Comparison of ENCODE assay signal across 1 cellular context in the genomic region with DNA sequence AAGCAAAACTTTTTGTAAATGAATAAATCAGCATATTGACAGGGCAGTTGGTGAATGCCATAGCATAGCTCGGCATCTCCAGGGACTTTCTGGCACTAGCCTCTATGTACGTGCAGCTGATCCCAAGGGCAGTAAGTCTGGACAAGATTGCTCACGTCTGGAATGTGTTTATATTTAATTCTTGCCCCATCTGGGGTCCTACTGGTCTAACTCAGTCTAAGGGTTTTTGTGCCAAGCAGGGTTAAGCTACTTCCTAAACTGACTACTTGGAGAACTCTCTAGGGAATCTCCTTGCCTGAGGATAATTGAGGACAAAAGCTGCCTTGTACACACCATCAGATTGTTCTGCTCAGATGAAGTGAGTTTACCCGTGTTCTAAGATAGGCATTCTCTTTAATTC.
TF ChIP-seq lines count a peak whose summit lies in the region.

No MANE protein-coding gene starts in this region.

TF ChIP-seq in SK-N-SH, 30 proteins besides CTCF, POLR2A, EP300 and RAD21 (continued from another document):
- TF ChIP-seq, protein P1, sequence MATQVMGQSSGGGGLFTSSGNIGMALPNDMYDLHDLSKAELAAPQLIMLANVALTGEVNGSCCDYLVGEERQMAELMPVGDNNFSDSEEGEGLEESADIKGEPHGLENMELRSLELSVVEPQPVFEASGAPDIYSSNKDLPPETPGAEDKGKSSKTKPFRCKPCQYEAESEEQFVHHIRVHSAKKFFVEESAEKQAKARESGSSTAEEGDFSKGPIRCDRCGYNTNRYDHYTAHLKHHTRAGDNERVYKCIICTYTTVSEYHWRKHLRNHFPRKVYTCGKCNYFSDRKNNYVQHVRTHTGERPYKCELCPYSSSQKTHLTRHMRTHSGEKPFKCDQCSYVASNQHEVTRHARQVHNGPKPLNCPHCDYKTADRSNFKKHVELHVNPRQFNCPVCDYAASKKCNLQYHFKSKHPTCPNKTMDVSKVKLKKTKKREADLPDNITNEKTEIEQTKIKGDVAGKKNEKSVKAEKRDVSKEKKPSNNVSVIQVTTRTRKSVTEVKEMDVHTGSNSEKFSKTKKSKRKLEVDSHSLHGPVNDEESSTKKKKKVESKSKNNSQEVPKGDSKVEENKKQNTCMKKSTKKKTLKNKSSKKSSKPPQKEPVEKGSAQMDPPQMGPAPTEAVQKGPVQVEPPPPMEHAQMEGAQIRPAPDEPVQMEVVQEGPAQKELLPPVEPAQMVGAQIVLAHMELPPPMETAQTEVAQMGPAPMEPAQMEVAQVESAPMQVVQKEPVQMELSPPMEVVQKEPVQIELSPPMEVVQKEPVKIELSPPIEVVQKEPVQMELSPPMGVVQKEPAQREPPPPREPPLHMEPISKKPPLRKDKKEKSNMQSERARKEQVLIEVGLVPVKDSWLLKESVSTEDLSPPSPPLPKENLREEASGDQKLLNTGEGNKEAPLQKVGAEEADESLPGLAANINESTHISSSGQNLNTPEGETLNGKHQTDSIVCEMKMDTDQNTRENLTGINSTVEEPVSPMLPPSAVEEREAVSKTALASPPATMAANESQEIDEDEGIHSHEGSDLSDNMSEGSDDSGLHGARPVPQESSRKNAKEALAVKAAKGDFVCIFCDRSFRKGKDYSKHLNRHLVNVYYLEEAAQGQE (IDR thresholded peaks at IDR 0.05; ENCODE audit: low read depth, low read length): no peak
- TF ChIP-seq SIN3A (IDR thresholded peaks at IDR 0.05; ENCODE audit: borderline replicate concordance, low read depth, low read length) (no peak), RFX5 (IDR thresholded peaks at IDR 0.05; ENCODE audit: low read length) (no peak), ELF1 (IDR thresholded peaks at IDR 0.05) (no peak), SMC3 (IDR thresholded peaks at IDR 0.05; ENCODE audit: low read depth, low read length) (no peak), TAF1 (IDR thresholded peaks at IDR 0.05; ENCODE audit: borderline replicate concordance, low read depth, low read length) (no peak), EZH2phosphoT487 (IDR thresholded peaks at IDR 0.05; ENCODE audit: borderline replicate concordance, low read depth) (no peak), NFIC (IDR thresholded peaks at IDR 0.05; ENCODE audit: borderline replicate concordance) (no peak), GATA2 (CRISPR knock-in tag; IDR thresholded peaks at IDR 0.05) (no peak), FOXJ3 (CRISPR knock-in tag; IDR thresholded peaks at IDR 0.05) (no peak), GABPA (IDR thresholded peaks at IDR 0.05; ENCODE audit: low read depth) (no peak)
- TF ChIP-seq, protein P2, sequence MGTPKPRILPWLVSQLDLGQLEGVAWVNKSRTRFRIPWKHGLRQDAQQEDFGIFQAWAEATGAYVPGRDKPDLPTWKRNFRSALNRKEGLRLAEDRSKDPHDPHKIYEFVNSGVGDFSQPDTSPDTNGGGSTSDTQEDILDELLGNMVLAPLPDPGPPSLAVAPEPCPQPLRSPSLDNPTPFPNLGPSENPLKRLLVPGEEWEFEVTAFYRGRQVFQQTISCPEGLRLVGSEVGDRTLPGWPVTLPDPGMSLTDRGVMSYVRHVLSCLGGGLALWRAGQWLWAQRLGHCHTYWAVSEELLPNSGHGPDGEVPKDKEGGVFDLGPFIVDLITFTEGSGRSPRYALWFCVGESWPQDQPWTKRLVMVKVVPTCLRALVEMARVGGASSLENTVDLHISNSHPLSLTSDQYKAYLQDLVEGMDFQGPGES (IDR thresholded peaks at IDR 0.05; ENCODE audit: low read depth, low read length): no peak
- TF ChIP-seq, protein P3, sequence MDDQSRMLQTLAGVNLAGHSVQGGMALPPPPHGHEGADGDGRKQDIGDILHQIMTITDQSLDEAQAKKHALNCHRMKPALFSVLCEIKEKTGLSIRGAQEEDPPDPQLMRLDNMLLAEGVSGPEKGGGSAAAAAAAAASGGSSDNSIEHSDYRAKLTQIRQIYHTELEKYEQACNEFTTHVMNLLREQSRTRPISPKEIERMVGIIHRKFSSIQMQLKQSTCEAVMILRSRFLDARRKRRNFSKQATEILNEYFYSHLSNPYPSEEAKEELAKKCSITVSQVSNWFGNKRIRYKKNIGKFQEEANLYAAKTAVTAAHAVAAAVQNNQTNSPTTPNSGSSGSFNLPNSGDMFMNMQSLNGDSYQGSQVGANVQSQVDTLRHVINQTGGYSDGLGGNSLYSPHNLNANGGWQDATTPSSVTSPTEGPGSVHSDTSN (IDR thresholded peaks at IDR 0.05): no peak
- TF ChIP-seq, protein P4, sequence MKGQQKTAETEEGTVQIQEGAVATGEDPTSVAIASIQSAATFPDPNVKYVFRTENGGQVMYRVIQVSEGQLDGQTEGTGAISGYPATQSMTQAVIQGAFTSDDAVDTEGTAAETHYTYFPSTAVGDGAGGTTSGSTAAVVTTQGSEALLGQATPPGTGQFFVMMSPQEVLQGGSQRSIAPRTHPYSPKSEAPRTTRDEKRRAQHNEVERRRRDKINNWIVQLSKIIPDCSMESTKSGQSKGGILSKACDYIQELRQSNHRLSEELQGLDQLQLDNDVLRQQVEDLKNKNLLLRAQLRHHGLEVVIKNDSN (IDR thresholded peaks at IDR 0.05; ENCODE audit: borderline replicate concordance, low read depth): no peak
